In genomic region chr10:8315619-8316021, GRCh38 we compare ENCODE assay signal across 22 cellular contexts.
DNase-seq lines count a peak whose midpoint lies in the region; ATAC-seq lines count a peak whose summit lies in the region.
"Had no signal": no experiment of that assay in that cellular context is flagged by ENCODE, and none has a peak within 500 bp of the region (broad histone marks: within the 10 kb centered on the region; RNA-seq: fewer than 3 reads in every experiment).

No MANE protein-coding gene starts in this region.

- H3K27ac Mint-ChIP-seq in activated naive CD4-positive, alpha-beta T cell treated with anti-CD3 and anti-CD28 coated beads, Interleukin-2, amount 50 U/mL, for 72 hours = peak overlapping the region; percentile 77 to 88
- H3K27ac Mint-ChIP-seq in stimulated activated naive CD8-positive, alpha-beta T cell treated with anti-CD3 and anti-CD28 coated beads, Interleukin-15, amount 100 ng/mL, for 72 hours = peak overlapping the region; percentile 22 to 57
- H3K27ac Mint-ChIP-seq: GM23338 had no signal

- H3K4me1 Mint-ChIP-seq in stimulated activated naive CD8-positive, alpha-beta T cell treated with anti-CD3 and anti-CD28 coated beads, Interleukin-15, amount 100 ng/mL, for 72 hours = peaks cover 31% of the 10 kb centered on the region
- H3K4me1 Mint-ChIP-seq: GM23338 had no signal

- peaks cover 7 to 20% of the 10 kb centered on the region in 2 donors for H3K9me3 Mint-ChIP-seq in activated naive CD4-positive, alpha-beta T cell treated with anti-CD3 and anti-CD28 coated beads, Interleukin-2, amount 50 U/mL, for 72 hours
- peaks cover 0 to 9% of the 10 kb centered on the region in 2 donors for H3K9me3 Mint-ChIP-seq in stimulated activated naive CD8-positive, alpha-beta T cell treated with anti-CD3 and anti-CD28 coated beads, Interleukin-15, amount 100 ng/mL, for 72 hours
- H3K9me3 Mint-ChIP-seq: GM23338 had no signal

- H3K27me3 Mint-ChIP-seq in stimulated activated naive CD8-positive, alpha-beta T cell treated with anti-CD3 and anti-CD28 coated beads, Interleukin-15, amount 100 ng/mL, for 72 hours = no peaks in the 10 kb centered on the region

- ATAC-seq in activated naive CD4-positive, alpha-beta T cell treated with anti-CD3 and anti-CD28 coated beads, Interleukin-2, amount 50 U/mL, for 72 hours = peak; percentile 83 to 88
- ATAC-seq in HG02759 (IDR thresholded peaks at IDR 0.05; ENCODE audit: unreplicated experiment) (peak; percentile 71), HG02623 (IDR thresholded peaks at IDR 0.05; ENCODE audit: unreplicated experiment) (no peak), GM19452 (IDR thresholded peaks at IDR 0.05; ENCODE audit: unreplicated experiment) (no peak), HG02970 (IDR thresholded peaks at IDR 0.05; ENCODE audit: low FRiP score, unreplicated experiment) (no peak)
- ATAC-seq in stimulated activated naive CD8-positive, alpha-beta T cell treated with anti-CD3 and anti-CD28 coated beads, Interleukin-15, amount 100 ng/mL, for 72 hours = peak; percentile 87
- ATAC-seq: foreskin keratinocyte, GM23338 had no signal

- H3K36me3 Mint-ChIP-seq in activated naive CD4-positive, alpha-beta T cell treated with anti-CD3 and anti-CD28 coated beads, Interleukin-2, amount 50 U/mL, for 72 hours = peaks cover 17 to 21% of the 10 kb centered on the region in 2 donors

- DNase-seq in activated naive CD4-positive, alpha-beta T cell treated with anti-CD3 and anti-CD28 coated beads, Interleukin-2, amount 50 U/mL, for 72 hours (ENCODE audit: low spot score in 2 of 2) = peak in 1 of 2 donors; percentile 14
- DNase-seq in activated naive CD4-positive, alpha-beta T cell treated with anti-CD3 and anti-CD28 coated beads, Interleukin-2, amount 50 U/mL, for 16 hours = no peak
- DNase-seq in NCI-H69 (lab: John Stamatoyannopoulos, UW) = peak; percentile 34
- DNase-seq in stimulated activated naive CD8-positive, alpha-beta T cell treated with anti-CD3 and anti-CD28 coated beads, Interleukin-15, amount 100 ng/mL, for 72 hours = no peak
- DNase-seq: activated effector memory CD4-positive, alpha-beta T cell treated with Interleukin-2 at 50 U/mL for 16 hours; central memory CD4-positive, alpha-beta T cell; DMS153; dorsolateral prefrontal cortex; foreskin keratinocyte; hypothalamus; islet precursor cell; KBM-7; mammary epithelial cell; NCI-H1092; NCI-H2081; NCI-H524; SW 1271 had no signal

- H3K4me3 Mint-ChIP-seq in stimulated activated naive CD8-positive, alpha-beta T cell treated with anti-CD3 and anti-CD28 coated beads, Interleukin-15, amount 100 ng/mL, for 72 hours = no peak overlapping the region
- H3K4me3 Mint-ChIP-seq: GM23338 had no signal

Comparison
In these comparisons a context has a peak if more than half of its experiments do, and no peak if none do; other contexts are left out.
1. ATAC-seq: peak in activated naive CD4-positive, alpha-beta T cell treated with anti-CD3 and anti-CD28 coated beads, Interleukin-2, amount 50 U/mL, for 72 hours (2 of 2), HG02759 (single experiment) and stimulated activated naive CD8-positive, alpha-beta T cell treated with anti-CD3 and anti-CD28 coated beads, Interleukin-15, amount 100 ng/mL, for 72 hours (single experiment); none in HG02623 (single experiment), GM19452 (single experiment) and HG02970 (single experiment).